Comparison of ENCODE assay signal across 30 cellular contexts in genomic region chr15:80752204-80752603, GRCh38.
"Had no signal": no experiment of that assay in that cellular context is flagged by ENCODE, and none has a peak within 500 bp of the region (broad histone marks: within the 10 kb centered on the region; RNA-seq: fewer than 3 reads in every experiment).

No MANE protein-coding gene starts in this region.

- H3K36me3 ChIP-seq: colonic mucosa, right lobe of liver, uterus had no signal

- H3K27ac Mint-ChIP-seq: activated naive CD8-positive, alpha-beta T cell; natural killer cell; progenitor cell of endocrine pancreas; T-helper 1 cell treated with Interleukin-12 subunit alpha and Interleukin-12 subunit beta and Interleukin-4 antibody, amounts not matched to agents 30 μg/mL and 1 μg/mL, for 36 hours had no signal

- H3K27me3 Mint-ChIP-seq: activated naive CD8-positive, alpha-beta T cell; progenitor cell of endocrine pancreas had no signal

- H3K4me3 Mint-ChIP-seq: activated naive CD8-positive, alpha-beta T cell; natural killer cell; T-helper 1 cell treated with Interleukin-12 subunit alpha and Interleukin-12 subunit beta and Interleukin-4 antibody, amounts not matched to agents 30 μg/mL and 1 μg/mL, for 36 hours had no signal

- H3K27ac ChIP-seq: body of pancreas, colonic mucosa, lower lobe of right lung, neutrophil, right lobe of liver, tibial nerve, uterus, WERI-Rb-1 had no signal

- H3K9me3 Mint-ChIP-seq: natural killer cell; T-helper 1 cell treated with Interleukin-12 subunit alpha and Interleukin-12 subunit beta and Interleukin-4 antibody, amounts not matched to agents 30 μg/mL and 1 μg/mL, for 36 hours had no signal

- H3K4me1 ChIP-seq: body of pancreas, colonic mucosa, lower lobe of right lung, right lobe of liver, tibial nerve, uterus had no signal

- H3K9me3 ChIP-seq: body of pancreas, colonic mucosa, lower lobe of right lung, neutrophil, right lobe of liver, tibial nerve, uterus had no signal

- H3K36me3 Mint-ChIP-seq: natural killer cell had no signal

- DNase-seq: activated CD4-positive, alpha-beta T cell treated with anti-CD3 and anti-CD28 coated beads for 48 hours; activated CD4-positive, alpha-beta T cell treated with anti-CD3 and anti-CD28 coated beads, Interleukin-2, amount 50 U/mL, for 48 hours; activated CD8-positive, alpha-beta memory T cell treated with anti-CD3 and anti-CD28 coated beads for 24 hours; activated effector memory CD4-positive, alpha-beta T cell treated with Interleukin-2 at 50 U/mL for 16 hours; activated naive CD4-positive, alpha-beta T cell treated with Interleukin-2 at 50 U/mL for 16 hours; aorta; body of pancreas; colonic mucosa; effector memory CD4-positive, alpha-beta T cell; erythroblast; foreskin fibroblast; head of caudate nucleus; hippocampal formation; kidney; left colon; lower lobe of right lung; mesenchymal stem cell; natural killer cell; right lobe of liver; stimulated activated CD4-positive, alpha-beta T cell treated with anti-CD3 and anti-CD28 coated beads, Interleukin-2, amount 100 ng/mL, for 48 hours; stimulated activated naive CD4-positive, alpha-beta T cell treated with Interleukin-2 at 50 U/mL for 16 hours; T-helper 9 cell; uterus; WERI-Rb-1 had no signal

- H3K4me3 ChIP-seq: body of pancreas, colonic mucosa, lower lobe of right lung, right lobe of liver, tibial nerve, uterus had no signal

- ATAC-seq: activated CD4-positive, CD25-positive, alpha-beta regulatory T cell treated with anti-CD3 and anti-CD28 coated beads, Interleukin-2, amount 50 U/mL, for 24 hours; body of pancreas; left colon; lower lobe of right lung; natural killer cell; right lobe of liver had no signal

- H3K27me3 ChIP-seq: body of pancreas, colonic mucosa, neutrophil, right lobe of liver, tibial nerve, uterus had no signal
